In genomic region chr7:17099083-17099973, GRCh38 we compare ENCODE assay signal across 1 cellular context.
TF ChIP-seq lines count a peak whose summit lies in the region.

No MANE protein-coding gene starts in this region.

TF ChIP-seq in HepG2, 621 proteins besides CTCF, POLR2A, EP300 and RAD21 (continued from another document and continues in another):
- TF ChIP-seq, protein P1, sequence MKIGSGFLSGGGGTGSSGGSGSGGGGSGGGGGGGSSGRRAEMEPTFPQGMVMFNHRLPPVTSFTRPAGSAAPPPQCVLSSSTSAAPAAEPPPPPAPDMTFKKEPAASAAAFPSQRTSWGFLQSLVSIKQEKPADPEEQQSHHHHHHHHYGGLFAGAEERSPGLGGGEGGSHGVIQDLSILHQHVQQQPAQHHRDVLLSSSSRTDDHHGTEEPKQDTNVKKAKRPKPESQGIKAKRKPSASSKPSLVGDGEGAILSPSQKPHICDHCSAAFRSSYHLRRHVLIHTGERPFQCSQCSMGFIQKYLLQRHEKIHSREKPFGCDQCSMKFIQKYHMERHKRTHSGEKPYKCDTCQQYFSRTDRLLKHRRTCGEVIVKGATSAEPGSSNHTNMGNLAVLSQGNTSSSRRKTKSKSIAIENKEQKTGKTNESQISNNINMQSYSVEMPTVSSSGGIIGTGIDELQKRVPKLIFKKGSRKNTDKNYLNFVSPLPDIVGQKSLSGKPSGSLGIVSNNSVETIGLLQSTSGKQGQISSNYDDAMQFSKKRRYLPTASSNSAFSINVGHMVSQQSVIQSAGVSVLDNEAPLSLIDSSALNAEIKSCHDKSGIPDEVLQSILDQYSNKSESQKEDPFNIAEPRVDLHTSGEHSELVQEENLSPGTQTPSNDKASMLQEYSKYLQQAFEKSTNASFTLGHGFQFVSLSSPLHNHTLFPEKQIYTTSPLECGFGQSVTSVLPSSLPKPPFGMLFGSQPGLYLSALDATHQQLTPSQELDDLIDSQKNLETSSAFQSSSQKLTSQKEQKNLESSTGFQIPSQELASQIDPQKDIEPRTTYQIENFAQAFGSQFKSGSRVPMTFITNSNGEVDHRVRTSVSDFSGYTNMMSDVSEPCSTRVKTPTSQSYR (CRISPR knock-in tag; IDR thresholded peaks at IDR 0.05; ENCODE audit: borderline replicate concordance), result peak; percentile 73; the same call in 1 of the 2 replicates
- TF ChIP-seq YEATS2 (CRISPR knock-in tag; IDR thresholded peaks at IDR 0.05; ENCODE audit: borderline replicate concordance) (peak; percentile 89; the same call in 1 of the 2 replicates), ZNF788 (CRISPR knock-in tag; IDR thresholded peaks at IDR 0.05; ENCODE audit: borderline replicate concordance) (peak; percentile 91; the same call in 1 of the 2 replicates), BCL6 (CRISPR knock-in tag; IDR thresholded peaks at IDR 0.05) (peak; percentile 94), ZNF652 (CRISPR knock-in tag; IDR thresholded peaks at IDR 0.05; ENCODE audit: borderline replicate concordance, low read depth) (peak; percentile 76), ZNF431 (CRISPR knock-in tag; IDR thresholded peaks at IDR 0.05; ENCODE audit: borderline replicate concordance, low read depth) (peak; percentile 65; the same call in 1 of the 2 replicates), MAFG (CRISPR knock-in tag; IDR thresholded peaks at IDR 0.05) (no peak), ZNF335 (CRISPR knock-in tag; IDR thresholded peaks at IDR 0.05) (no peak; the same call in none of the 2 replicates), ZNF441 (CRISPR knock-in tag; IDR thresholded peaks at IDR 0.05; ENCODE audit: borderline replicate concordance) (peak; percentile 55), ZNF484 (CRISPR knock-in tag; IDR thresholded peaks at IDR 0.05; ENCODE audit: borderline replicate concordance, low read depth) (no peak), UBTF (CRISPR knock-in tag; IDR thresholded peaks at IDR 0.05) (0 out of 2 replicates have a peak, but pooled peaks have one; percentile 37), ASH2L (IDR thresholded peaks at IDR 0.05; ENCODE audit: insufficient read length, low read depth, low read length) (peak; percentile 66), KIAA2018 (CRISPR knock-in tag; IDR thresholded peaks at IDR 0.05; ENCODE audit: borderline replicate concordance) (no peak), ARNTL (CRISPR knock-in tag; IDR thresholded peaks at IDR 0.05) (peak; percentile 87), PHF20 (CRISPR knock-in tag; IDR thresholded peaks at IDR 0.05) (no peak), KAT2B (IDR thresholded peaks at IDR 0.05; ENCODE audit: borderline replicate concordance, low read depth, low read length) (no peak), YEATS4 (CRISPR knock-in tag; IDR thresholded peaks at IDR 0.05; ENCODE audit: borderline replicate concordance) (peak; percentile 54; the same call in 1 of the 2 replicates), SP2 (CRISPR knock-in tag; IDR thresholded peaks at IDR 0.05) (no peak), TCF7 (IDR thresholded peaks at IDR 0.05; ENCODE audit: low read depth) (peak; percentile 92), RAD51 (IDR thresholded peaks at IDR 0.05; ENCODE audit: borderline replicate concordance) (no peak), RARA (CRISPR knock-in tag; IDR thresholded peaks at IDR 0.05) (peak; percentile 94), SALL2 (CRISPR knock-in tag; IDR thresholded peaks at IDR 0.05) (peak; percentile 83; the same call in 1 of the 2 replicates), SP5 (CRISPR knock-in tag; IDR thresholded peaks at IDR 0.05; ENCODE audit: borderline replicate concordance, low read depth) (peak; percentile 20; the same call in 1 of the 2 replicates), ONECUT2 (CRISPR knock-in tag; IDR thresholded peaks at IDR 0.05) (no peak), TCF7L2 (IDR thresholded peaks at IDR 0.05; ENCODE audit: low read depth, low read length) (no peak; the same call in 1 of the 2 replicates), ZNF350 (CRISPR knock-in tag; IDR thresholded peaks at IDR 0.05; ENCODE audit: borderline replicate concordance, low read depth) (peak; percentile 80; the same call in 1 of the 2 replicates), KDM1A (CRISPR knock-in tag; IDR thresholded peaks at IDR 0.05) (peak; percentile 80), NFKBIZ (CRISPR knock-in tag; IDR thresholded peaks at IDR 0.05) (peak; percentile 98; the same call in 1 of the 2 replicates), U2AF1 (optimal IDR thresholded peaks at IDR 0.05; ENCODE audit: low read depth, low read length) (no peak), TEAD3 (CRISPR knock-in tag; optimal IDR thresholded peaks at IDR 0.05; ENCODE audit: borderline replicate concordance) (peak; percentile 95), MIER3 (CRISPR knock-in tag; IDR thresholded peaks at IDR 0.05; ENCODE audit: borderline replicate concordance) (peak; percentile 96; the same call in 1 of the 2 replicates), ESRRA (CRISPR knock-in tag; IDR thresholded peaks at IDR 0.05; ENCODE audit: low read depth) (peak; percentile 96), SNRNP70 (IDR thresholded peaks at IDR 0.05; ENCODE audit: low read depth, low read length) (no peak), CHCHD3 (CRISPR knock-in tag; IDR thresholded peaks at IDR 0.05) (no peak)
- TF ChIP-seq, protein P2, sequence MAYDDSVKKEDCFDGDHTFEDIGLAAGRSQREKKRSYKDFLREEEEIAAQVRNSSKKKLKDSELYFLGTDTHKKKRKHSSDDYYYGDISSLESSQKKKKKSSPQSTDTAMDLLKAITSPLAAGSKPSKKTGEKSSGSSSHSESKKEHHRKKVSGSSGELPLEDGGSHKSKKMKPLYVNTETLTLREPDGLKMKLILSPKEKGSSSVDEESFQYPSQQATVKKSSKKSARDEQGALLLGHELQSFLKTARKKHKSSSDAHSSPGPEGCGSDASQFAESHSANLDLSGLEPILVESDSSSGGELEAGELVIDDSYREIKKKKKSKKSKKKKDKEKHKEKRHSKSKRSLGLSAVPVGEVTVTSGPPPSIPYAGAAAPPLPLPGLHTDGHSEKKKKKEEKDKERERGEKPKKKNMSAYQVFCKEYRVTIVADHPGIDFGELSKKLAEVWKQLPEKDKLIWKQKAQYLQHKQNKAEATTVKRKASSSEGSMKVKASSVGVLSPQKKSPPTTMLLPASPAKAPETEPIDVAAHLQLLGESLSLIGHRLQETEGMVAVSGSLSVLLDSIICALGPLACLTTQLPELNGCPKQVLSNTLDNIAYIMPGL (CRISPR knock-in tag; IDR thresholded peaks at IDR 0.05; ENCODE audit: borderline replicate concordance in 1 of 2, low read depth in 1 of 2), result peak; percentile 21 to 62; a peak in 1 of 4 replicates
- TF ChIP-seq, protein P3, sequence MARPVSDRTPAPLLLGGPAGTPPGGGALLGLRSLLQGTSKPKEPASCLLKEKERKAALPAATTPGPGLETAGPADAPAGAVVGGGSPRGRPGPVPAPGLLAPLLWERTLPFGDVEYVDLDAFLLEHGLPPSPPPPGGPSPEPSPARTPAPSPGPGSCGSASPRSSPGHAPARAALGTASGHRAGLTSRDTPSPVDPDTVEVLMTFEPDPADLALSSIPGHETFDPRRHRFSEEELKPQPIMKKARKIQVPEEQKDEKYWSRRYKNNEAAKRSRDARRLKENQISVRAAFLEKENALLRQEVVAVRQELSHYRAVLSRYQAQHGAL (CRISPR knock-in tag; IDR thresholded peaks at IDR 0.05; ENCODE audit: not compliant biosample characterization), result peak; percentile 40
- TF ChIP-seq, protein P4, sequence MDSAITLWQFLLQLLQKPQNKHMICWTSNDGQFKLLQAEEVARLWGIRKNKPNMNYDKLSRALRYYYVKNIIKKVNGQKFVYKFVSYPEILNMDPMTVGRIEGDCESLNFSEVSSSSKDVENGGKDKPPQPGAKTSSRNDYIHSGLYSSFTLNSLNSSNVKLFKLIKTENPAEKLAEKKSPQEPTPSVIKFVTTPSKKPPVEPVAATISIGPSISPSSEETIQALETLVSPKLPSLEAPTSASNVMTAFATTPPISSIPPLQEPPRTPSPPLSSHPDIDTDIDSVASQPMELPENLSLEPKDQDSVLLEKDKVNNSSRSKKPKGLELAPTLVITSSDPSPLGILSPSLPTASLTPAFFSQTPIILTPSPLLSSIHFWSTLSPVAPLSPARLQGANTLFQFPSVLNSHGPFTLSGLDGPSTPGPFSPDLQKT (CRISPR knock-in tag; IDR thresholded peaks at IDR 0.05; ENCODE audit: borderline replicate concordance), result no peak
- TF ChIP-seq, protein P5, sequence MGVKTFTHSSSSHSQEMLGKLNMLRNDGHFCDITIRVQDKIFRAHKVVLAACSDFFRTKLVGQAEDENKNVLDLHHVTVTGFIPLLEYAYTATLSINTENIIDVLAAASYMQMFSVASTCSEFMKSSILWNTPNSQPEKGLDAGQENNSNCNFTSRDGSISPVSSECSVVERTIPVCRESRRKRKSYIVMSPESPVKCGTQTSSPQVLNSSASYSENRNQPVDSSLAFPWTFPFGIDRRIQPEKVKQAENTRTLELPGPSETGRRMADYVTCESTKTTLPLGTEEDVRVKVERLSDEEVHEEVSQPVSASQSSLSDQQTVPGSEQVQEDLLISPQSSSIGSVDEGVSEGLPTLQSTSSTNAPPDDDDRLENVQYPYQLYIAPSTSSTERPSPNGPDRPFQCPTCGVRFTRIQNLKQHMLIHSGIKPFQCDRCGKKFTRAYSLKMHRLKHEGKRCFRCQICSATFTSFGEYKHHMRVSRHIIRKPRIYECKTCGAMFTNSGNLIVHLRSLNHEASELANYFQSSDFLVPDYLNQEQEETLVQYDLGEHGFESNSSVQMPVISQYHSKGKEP (CRISPR knock-in tag; IDR thresholded peaks at IDR 0.05), result peak; percentile 74; the same call in 1 of the 2 replicates
- TF ChIP-seq, protein P6, sequence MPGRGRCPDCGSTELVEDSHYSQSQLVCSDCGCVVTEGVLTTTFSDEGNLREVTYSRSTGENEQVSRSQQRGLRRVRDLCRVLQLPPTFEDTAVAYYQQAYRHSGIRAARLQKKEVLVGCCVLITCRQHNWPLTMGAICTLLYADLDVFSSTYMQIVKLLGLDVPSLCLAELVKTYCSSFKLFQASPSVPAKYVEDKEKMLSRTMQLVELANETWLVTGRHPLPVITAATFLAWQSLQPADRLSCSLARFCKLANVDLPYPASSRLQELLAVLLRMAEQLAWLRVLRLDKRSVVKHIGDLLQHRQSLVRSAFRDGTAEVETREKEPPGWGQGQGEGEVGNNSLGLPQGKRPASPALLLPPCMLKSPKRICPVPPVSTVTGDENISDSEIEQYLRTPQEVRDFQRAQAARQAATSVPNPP (CRISPR knock-in tag; IDR thresholded peaks at IDR 0.05), result peak; percentile 80; the same call in 1 of the 2 replicates
